ENCODE assay signal across 9 cellular contexts in genomic region chrX:46710425-46710824, GRCh38. TPM values are rescaled to one million over a fixed set of nuclear protein-coding genes. Genes with fewer than 3 reads are reported as not detected.
DNase-seq lines count a peak whose midpoint lies in the region; ATAC-seq and TF ChIP-seq lines count a peak whose summit lies in the region.
"Had no signal": no experiment of that assay in that cellular context is flagged by ENCODE, and none has a peak within 500 bp of the region (broad histone marks: within the 10 kb centered on the region; RNA-seq: fewer than 3 reads in every experiment).

No MANE protein-coding gene starts in this region.

- no peak overlapping the region for H3K27ac ChIP-seq in suprapubic skin

- TF ChIP-seq CTCF in foreskin fibroblast (IDR thresholded peaks at IDR 0.05; ENCODE audit: low read depth, low read length) (no peak), suprapubic skin (IDR thresholded peaks at IDR 0.05) (no peak)

- H3K9me3 Mint-ChIP-seq in activated naive CD8-positive, alpha-beta T cell treated with anti-CD3 and anti-CD28 coated beads, Interleukin-2, amount 10 ng/mL, durations not matched to agents 7 days and 5 days: peaks cover 3% of the 10 kb centered on the region

- H3K9me3 ChIP-seq in suprapubic skin: no peaks in the 10 kb centered on the region

- peaks cover 3% of the 10 kb centered on the region for H3K36me3 Mint-ChIP-seq in activated naive CD8-positive, alpha-beta T cell treated with anti-CD3 and anti-CD28 coated beads, Interleukin-2, amount 10 ng/mL, durations not matched to agents 7 days and 5 days

- peak overlapping the region; percentile 50 for H3K27ac Mint-ChIP-seq in activated naive CD8-positive, alpha-beta T cell treated with anti-CD3 and anti-CD28 coated beads, Interleukin-2, amount 10 ng/mL, durations not matched to agents 7 days and 5 days

- no peaks in the 10 kb centered on the region for H3K4me1 ChIP-seq in suprapubic skin

- peak; percentile 35 for DNase-seq in Daoy (ENCODE audit: low read depth)
- no peak for DNase-seq in activated naive CD8-positive, alpha-beta T cell treated with anti-CD3 and anti-CD28 coated beads, Interleukin-2, amount 10 ng/mL, durations not matched to agents 7 days and 5 days
- peak; percentile 69 for DNase-seq in kidney glomerular epithelial cell (lab: John Stamatoyannopoulos, UW)
- no peak for DNase-seq in foreskin fibroblast
- no peak for DNase-seq in retina
- DNase-seq in globus pallidus (ENCODE audit: low spot score): no peak
- DNase-seq in suprapubic skin (ENCODE audit: low spot score in 2 of 2): no peak
- DNase-seq: GF-D8 had no signal

- no peaks in the 10 kb centered on the region for H3K27me3 ChIP-seq in suprapubic skin

- no peak for TF ChIP-seq EP300 in suprapubic skin (IDR thresholded peaks at IDR 0.05)

- ATAC-seq in HG03064 (IDR thresholded peaks at IDR 0.05; ENCODE audit: low read depth, unreplicated experiment): peak; percentile 6
- ATAC-seq in activated naive CD8-positive, alpha-beta T cell treated with anti-CD3 and anti-CD28 coated beads, Interleukin-2, amount 10 ng/mL, durations not matched to agents 7 days and 5 days (ENCODE audit: low read depth): no peak

- H3K4me1 Mint-ChIP-seq in activated naive CD8-positive, alpha-beta T cell treated with anti-CD3 and anti-CD28 coated beads, Interleukin-2, amount 10 ng/mL, durations not matched to agents 7 days and 5 days: peaks cover 21% of the 10 kb centered on the region

- POLR2A ChIA-PET in activated naive CD8-positive, alpha-beta T cell treated with anti-CD3 and anti-CD28 coated beads, Interleukin-2, amount 10 ng/mL, durations not matched to agents 7 days and 5 days (lab: Charles Lee): no interaction called here

- no peaks in the 10 kb centered on the region for H3K36me3 ChIP-seq in suprapubic skin

- TF ChIP-seq POLR2A in suprapubic skin (IDR thresholded peaks at IDR 0.05): no peak

- 19% methylated on average over 1 of the region's 1 CpG for WGBS in suprapubic skin

- no peak overlapping the region for H3K4me3 Mint-ChIP-seq in activated naive CD8-positive, alpha-beta T cell treated with anti-CD3 and anti-CD28 coated beads, Interleukin-2, amount 10 ng/mL, durations not matched to agents 7 days and 5 days

- no peaks in the 10 kb centered on the region for H3K27me3 Mint-ChIP-seq in activated naive CD8-positive, alpha-beta T cell treated with anti-CD3 and anti-CD28 coated beads, Interleukin-2, amount 10 ng/mL, durations not matched to agents 7 days and 5 days

- H3K4me3 ChIP-seq in foreskin fibroblast (ENCODE audit: low read depth in 1 of 2, low read length in 2 of 2) (no peak overlapping the region), suprapubic skin (no peak overlapping the region)

RNA-seq across cellular contexts. Expression of gene SLC9A7, which starts 48.5 kb away (rescaled TPM):
- total RNA-seq in Daoy (2014; rRNA removed; shearing (Covaris generic)): 13.1 and 26.8 TPM in 2 replicates
- 1 to 10 TPM; 2.9 to 3.9 TPM for total RNA-seq in activated naive CD8-positive, alpha-beta T cell treated with anti-CD3 and anti-CD28 coated beads, Interleukin-2, amount 10 ng/mL, durations not matched to agents 7 days and 5 days
- 1 to 10 TPM; 3.1 to 7.4 (median 6.2) TPM for total RNA-seq in suprapubic skin

Comparison
In these comparisons a context has a peak if more than half of its experiments do, and no peak if none do; other contexts are left out.
1. DNase-seq: peak in Daoy (single experiment) and kidney glomerular epithelial cell (single experiment); none in activated naive CD8-positive, alpha-beta T cell treated with anti-CD3 and anti-CD28 coated beads, Interleukin-2, amount 10 ng/mL, durations not matched to agents 7 days and 5 days (single experiment), foreskin fibroblast (0 of 2), retina (single experiment), globus pallidus (single experiment) and suprapubic skin (0 of 2).